In genomic region chr3:117477214-117477755, GRCh38 we compare ENCODE assay signal across 24 cellular contexts.
"Had no signal": no experiment of that assay in that cellular context is flagged by ENCODE, and none has a peak within 500 bp of the region (broad histone marks: within the 10 kb centered on the region; RNA-seq: fewer than 3 reads in every experiment).

No MANE protein-coding gene starts in this region.

- H3K27ac ChIP-seq: brain microvascular endothelial cell, cardiac muscle cell, SJSA1 had no signal

- H3K4me3 ChIP-seq: cardiac muscle cell, SJSA1 had no signal

- H3K36me3 ChIP-seq: brain microvascular endothelial cell, cardiac muscle cell, SJSA1 had no signal

- H3K9me3 ChIP-seq: SJSA1 had no signal

- H3K4me1 ChIP-seq: SJSA1 had no signal

- DNase-seq: activated CD4-positive, alpha-beta memory T cell treated with anti-CD3 and anti-CD28 coated beads, Interleukin-2, amount 10 ng/mL, durations not matched to agents 7 days and 5 days; activated CD4-positive, alpha-beta T cell treated with anti-CD3 and anti-CD28 coated beads for 36 hours; activated CD4-positive, alpha-beta T cell treated with anti-CD3 and anti-CD28 coated beads, Interleukin-2, amount 50 U/mL, for 1 hour; activated gamma-delta T cell; activated naive CD4-positive, alpha-beta T cell treated with anti-CD3 and anti-CD28 coated beads for 36 hours; activated T-cell treated with anti-CD3 and anti-CD28 coated beads for 4 hours; activated T-cell treated with anti-CD3 and anti-CD28 coated beads, Interleukin-2, amount 50 U/mL, for 48 hours; amygdala; brain microvascular endothelial cell; Kasumi-1; KBM-7; NCI-H1092; NCI-H1694; NCI-H2029; NCI-H345; NCI-H510A; NCI-H69; SHP77; T-cell; T-helper 2 cell; T1000 had no signal

- ATAC-seq: activated CD4-positive, alpha-beta T cell treated with anti-CD3 and anti-CD28 coated beads for 36 hours; activated T-helper 17 cell treated with anti-CD3 and anti-CD28 coated beads, Interleukin-2, amount 50 U/mL, for 72 hours; T-cell had no signal

- H3K27me3 ChIP-seq: brain microvascular endothelial cell, cardiac muscle cell, SJSA1 had no signal
